ENCODE assay signal across 29 cellular contexts in genomic region chr6:82458147-82458546, GRCh38.
"Had no signal": no experiment of that assay in that cellular context is flagged by ENCODE, and none has a peak within 500 bp of the region (broad histone marks: within the 10 kb centered on the region; RNA-seq: fewer than 3 reads in every experiment).

No MANE protein-coding gene starts in this region.

- H3K4me2 ChIP-seq: neural progenitor cell had no signal

- H3K9me3 ChIP-seq: thyroid gland, upper lobe of right lung had no signal

- H3K9ac ChIP-seq: neural progenitor cell had no signal

- DNase-seq: activated CD4-positive, alpha-beta memory T cell treated with anti-CD3 and anti-CD28 coated beads for 36 hours; activated CD4-positive, alpha-beta T cell treated with anti-CD3 and anti-CD28 coated beads, Interleukin-2, amount 10 ng/mL, durations not matched to agents 24 days and 14 days; activated CD4-positive, CD25-positive, alpha-beta regulatory T cell treated with anti-CD3 and anti-CD28 coated beads, Interleukin-2, amount 50 U/mL, for 72 hours; activated CD8-positive, alpha-beta memory T cell treated with anti-CD3 and anti-CD28 coated beads, Interleukin-2, amount 50 U/mL, for 4 hours; activated effector memory CD4-positive, alpha-beta T cell treated with anti-CD3 and anti-CD28 coated beads, Interleukin-2, amount 50 U/mL, for 16 hours; activated naive CD4-positive, alpha-beta T cell treated with anti-CD3 and anti-CD28 coated beads, Interleukin-2, amount 10 ng/mL, durations not matched to agents 7 days and 5 days; activated T-cell treated with anti-CD3 and anti-CD28 coated beads, Interleukin-2, amount 50 U/mL, for 1 hour; amniotic stem cell; brain microvascular endothelial cell; central memory CD4-positive, alpha-beta T cell; effector CD4-positive, alpha-beta T cell; glutamatergic neuron; hippocampal formation; lower lobe of right lung; mesendoderm; natural killer cell; occipital lobe; stimulated activated CD4-positive, alpha-beta T cell treated with anti-CD3 and anti-CD28 coated beads, Interleukin-15, amount 100 ng/mL, for 24 hours; stimulated activated CD4-positive, alpha-beta T cell treated with anti-CD3 and anti-CD28 coated beads, Interleukin-2, amount 100 ng/mL, for 24 hours; stimulated activated naive B cell treated with anti-CD40 and anti-IgM and Interleukin-4, amounts not matched to agents 10 μg/mL and 1 μg/mL and 100 μg/mL, for 72 hours; stomach; SW 1271; T1000; thyroid gland; upper lobe of right lung; WERI-Rb-1 had no signal

- H3K27me3 ChIP-seq: brain microvascular endothelial cell, neural progenitor cell, right atrium auricular region, stomach, thyroid gland, upper lobe of right lung had no signal

- H3K4me1 ChIP-seq: lower lobe of right lung, neural progenitor cell, right atrium auricular region, stomach, thyroid gland, upper lobe of right lung had no signal

- H2AFZ ChIP-seq: neural progenitor cell had no signal

- H3K36me3 ChIP-seq: brain microvascular endothelial cell, lower lobe of right lung, neural progenitor cell, right atrium auricular region, stomach, thyroid gland, upper lobe of right lung, WERI-Rb-1 had no signal

- ATAC-seq: left lobe of liver; lower lobe of right lung; natural killer cell; stimulated activated naive B cell treated with anti-CD40 and anti-IgM and Interleukin-4, amounts not matched to agents 10 μg/mL and 1 μg/mL and 100 μg/mL, for 72 hours; upper lobe of right lung had no signal

- H3K4me3 ChIP-seq: lower lobe of right lung, neural progenitor cell, right atrium auricular region, stomach, thyroid gland, upper lobe of right lung had no signal

- H3K27ac ChIP-seq: brain microvascular endothelial cell, lower lobe of right lung, neural progenitor cell, right atrium auricular region, stomach, thyroid gland, upper lobe of right lung, WERI-Rb-1 had no signal
